Comparison of ENCODE assay signal across 13 cellular contexts in genomic region chr12:46110928-46111699, GRCh38.
DNase-seq lines count a peak whose midpoint lies in the region; ATAC-seq, FAIRE-seq and TF ChIP-seq lines count a peak whose summit lies in the region.
"Had no signal": no experiment of that assay in that cellular context is flagged by ENCODE, and none has a peak within 500 bp of the region (broad histone marks: within the 10 kb centered on the region; RNA-seq: fewer than 3 reads in every experiment).

No MANE protein-coding gene starts in this region.

- no peaks in the 10 kb centered on the region for H3K27me3 ChIP-seq in small intestine (ENCODE audit: control insufficient read depth in 2 of 2, insufficient read depth in 2 of 2, low read length in 2 of 2)
- H3K27me3 ChIP-seq: right atrium auricular region, transverse colon had no signal

- TF ChIP-seq CTCF in choroid plexus epithelial cell (conservative IDR thresholded peaks at IDR 0.05; ENCODE audit: low read depth, low read length), result peak; percentile 37

- H3K36me3 ChIP-seq in small intestine (ENCODE audit: control insufficient read depth in 2 of 2, insufficient read depth in 2 of 2, low read length in 2 of 2), result no peaks in the 10 kb centered on the region
- H3K36me3 ChIP-seq: right atrium auricular region, transverse colon had no signal

- no peak overlapping the region for H3K27ac ChIP-seq in small intestine (ENCODE audit: low read depth in 1 of 2, low read length in 1 of 2)
- H3K27ac ChIP-seq: right atrium auricular region, transverse colon had no signal

- no peak for ATAC-seq in HG02678 (IDR thresholded peaks at IDR 0.05; ENCODE audit: unreplicated experiment)
- ATAC-seq: activated CD4-positive, alpha-beta T cell treated with anti-CD3 and anti-CD28 coated beads for 36 hours had no signal

- H3K4me3 ChIP-seq in choroid plexus epithelial cell (ENCODE audit: low read depth, low read length) (no peak overlapping the region), small intestine (ENCODE audit: low read depth in 1 of 2, low read length in 2 of 2) (no peak overlapping the region)
- H3K4me3 ChIP-seq: right atrium auricular region, transverse colon had no signal

- no peaks in the 10 kb centered on the region for H3K9me3 ChIP-seq in small intestine (ENCODE audit: control insufficient read depth, low read depth)
- H3K9me3 ChIP-seq: right atrium auricular region had no signal

- no peaks in the 10 kb centered on the region for H3K4me1 ChIP-seq in small intestine (ENCODE audit: control insufficient read depth in 2 of 2, insufficient read depth in 1 of 2, low read depth in 1 of 2, low read length in 1 of 2)
- H3K4me1 ChIP-seq: right atrium auricular region, transverse colon had no signal

- DNase-seq in NCI-H345 (lab: John Stamatoyannopoulos, UW), result peak; percentile 7
- no peak for DNase-seq in NCI-H345 treated with DMSO at 0.1 percent for 48 hours (lab: John Stamatoyannopoulos, UW; ENCODE audit: unreplicated experiment)
- peak; percentile 7 for DNase-seq in HT1080 (ENCODE audit: low read depth)
- DNase-seq in choroid plexus epithelial cell (ENCODE audit: low read depth), result peak; percentile 12
- DNase-seq in small intestine, result peak; percentile 18
- DNase-seq in NCI-H2196 treated with DMSO at 0.1 percent for 48 hours (lab: John Stamatoyannopoulos, UW; ENCODE audit: unreplicated experiment), result no peak
- no peak for DNase-seq in head of caudate nucleus
- DNase-seq: activated CD4-positive, alpha-beta T cell treated with anti-CD3 and anti-CD28 coated beads for 36 hours; NCI-H446 treated with DMSO at 0.1 percent for 48 hours; SK-N-SH had no signal

- no peak for FAIRE-seq in small intestine (lab: Jason Lieb, UNC)

- intact Hi-C loops in head of caudate nucleus (cut with DNase I), result no loop called here

- WGBS in small intestine, 3 donors, result 12 to 38% (median 18%) methylated on average over 1 of the region's 1 CpG

Comparison
In these comparisons a context has a peak if more than half of its experiments do, and no peak if none do; other contexts are left out.
1. DNase-seq: peak in NCI-H345 (single experiment), HT1080 (single experiment), choroid plexus epithelial cell (single experiment) and small intestine (single experiment); none in NCI-H345 treated with DMSO at 0.1 percent for 48 hours (single experiment), NCI-H2196 treated with DMSO at 0.1 percent for 48 hours (single experiment) and head of caudate nucleus (0 of 42).